ENCODE assay signal across 7 cellular contexts in the genomic region with DNA sequence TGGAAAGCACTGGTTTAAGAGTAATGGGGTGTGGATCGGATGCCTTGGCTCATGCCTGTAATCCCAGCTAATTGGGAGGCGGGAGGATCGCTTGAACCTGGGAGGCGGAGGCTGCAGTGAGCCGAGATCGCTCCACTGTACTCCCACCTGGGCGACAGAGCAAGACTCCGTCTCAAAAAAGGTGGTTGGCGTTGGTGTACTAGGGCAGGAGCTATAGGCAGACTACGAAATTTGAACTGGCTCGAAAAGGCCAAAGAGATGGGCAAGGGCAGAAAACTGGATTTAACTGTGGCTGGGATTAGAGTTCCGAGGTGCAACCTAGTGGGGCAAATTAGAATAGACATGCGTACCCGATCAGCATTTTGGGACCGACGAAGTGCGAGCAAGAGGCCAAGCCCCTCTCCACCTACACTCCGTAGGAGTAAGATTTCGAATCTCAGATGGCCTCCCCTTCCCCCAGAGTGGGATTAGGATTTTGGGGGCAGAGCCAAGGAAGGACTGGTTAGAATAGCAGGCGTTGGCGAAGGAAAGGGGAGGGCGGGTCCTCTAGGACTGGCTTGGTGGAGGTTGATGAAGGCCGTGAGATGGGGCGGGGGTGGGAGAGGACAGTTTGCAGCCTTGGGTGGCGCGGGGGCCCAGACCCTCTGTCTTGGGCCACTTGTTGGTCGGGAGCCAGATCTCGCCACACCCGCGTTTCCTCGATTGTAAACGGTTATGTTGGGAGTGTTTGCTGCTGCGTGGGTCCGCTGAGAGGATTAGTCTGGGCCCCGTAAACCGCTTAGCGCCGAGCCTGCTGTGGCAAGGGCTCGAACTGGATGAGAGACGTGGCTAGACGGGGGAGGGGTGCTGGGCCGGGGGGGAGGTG.
DNase-seq lines count a peak whose midpoint lies in the region; ATAC-seq, FAIRE-seq and TF ChIP-seq lines count a peak whose summit lies in the region.

No MANE protein-coding gene starts in this region.

- H3K27me3 ChIP-seq in brain microvascular endothelial cell (replicated peaks) = no peaks in the 10 kb centered on the region

- H3K4me3 ChIP-seq in brain microvascular endothelial cell (ENCODE audit: low read depth, low read length) = peak overlapping the region; percentile 68

- peak; percentile 97 for FAIRE-seq in G401.6 (lab: Jason Lieb, UNC)

- H3K27me3 Mint-ChIP-seq in stimulated activated naive CD8-positive, alpha-beta T cell treated with anti-CD3 and anti-CD28 coated beads, Interleukin-15, Interleukin-2, amounts not matched to agents 100 ng/mL and 50 ng/mL, for 24 hours = no peaks in the 10 kb centered on the region

- H3K9me3 Mint-ChIP-seq in stimulated activated naive CD8-positive, alpha-beta T cell treated with anti-CD3 and anti-CD28 coated beads, Interleukin-15, Interleukin-2, amounts not matched to agents 100 ng/mL and 50 ng/mL, for 24 hours = no peaks in the 10 kb centered on the region

- peak overlapping the region; percentile 84 for H3K27ac Mint-ChIP-seq in stimulated activated naive CD8-positive, alpha-beta T cell treated with anti-CD3 and anti-CD28 coated beads, Interleukin-15, Interleukin-2, amounts not matched to agents 100 ng/mL and 50 ng/mL, for 24 hours

- DNase-seq in Kasumi-1 (lab: John Stamatoyannopoulos, UW) (peak; percentile 63), brain microvascular endothelial cell (no peak), left kidney (ENCODE audit: low read depth, low spot score) (peak; percentile 49)

- ATAC-seq in GM18873 (IDR thresholded peaks at IDR 0.05; ENCODE audit: low FRiP score, unreplicated experiment) (no peak), HG03457 (IDR thresholded peaks at IDR 0.05; ENCODE audit: unreplicated experiment) (no peak)

- TF ChIP-seq CTCF in brain microvascular endothelial cell (IDR thresholded peaks at IDR 0.05; ENCODE audit: low read depth, low read length, missing control alignments) = no peak

- in situ Hi-C loops in brain microvascular endothelial cell (cut with HindIII; ENCODE audit: low pct_ligation_motif_present, low sequenced_read_pairs) = no loop called here

- H3K36me3 Mint-ChIP-seq in stimulated activated naive CD8-positive, alpha-beta T cell treated with anti-CD3 and anti-CD28 coated beads, Interleukin-15, Interleukin-2, amounts not matched to agents 100 ng/mL and 50 ng/mL, for 24 hours (ENCODE audit: low read depth) = peaks cover 19% of the 10 kb centered on the region

- H3K36me3 ChIP-seq in brain microvascular endothelial cell (replicated peaks) = peaks cover 21% of the 10 kb centered on the region

- H3K4me1 Mint-ChIP-seq in stimulated activated naive CD8-positive, alpha-beta T cell treated with anti-CD3 and anti-CD28 coated beads, Interleukin-15, Interleukin-2, amounts not matched to agents 100 ng/mL and 50 ng/mL, for 24 hours (ENCODE audit: low read depth) = peaks cover 17% of the 10 kb centered on the region

- H3K4me3 Mint-ChIP-seq in stimulated activated naive CD8-positive, alpha-beta T cell treated with anti-CD3 and anti-CD28 coated beads, Interleukin-15, Interleukin-2, amounts not matched to agents 100 ng/mL and 50 ng/mL, for 24 hours = peak overlapping the region; percentile 91

- H3K27ac ChIP-seq in brain microvascular endothelial cell = peak overlapping the region; percentile 92
